In the genomic region with DNA sequence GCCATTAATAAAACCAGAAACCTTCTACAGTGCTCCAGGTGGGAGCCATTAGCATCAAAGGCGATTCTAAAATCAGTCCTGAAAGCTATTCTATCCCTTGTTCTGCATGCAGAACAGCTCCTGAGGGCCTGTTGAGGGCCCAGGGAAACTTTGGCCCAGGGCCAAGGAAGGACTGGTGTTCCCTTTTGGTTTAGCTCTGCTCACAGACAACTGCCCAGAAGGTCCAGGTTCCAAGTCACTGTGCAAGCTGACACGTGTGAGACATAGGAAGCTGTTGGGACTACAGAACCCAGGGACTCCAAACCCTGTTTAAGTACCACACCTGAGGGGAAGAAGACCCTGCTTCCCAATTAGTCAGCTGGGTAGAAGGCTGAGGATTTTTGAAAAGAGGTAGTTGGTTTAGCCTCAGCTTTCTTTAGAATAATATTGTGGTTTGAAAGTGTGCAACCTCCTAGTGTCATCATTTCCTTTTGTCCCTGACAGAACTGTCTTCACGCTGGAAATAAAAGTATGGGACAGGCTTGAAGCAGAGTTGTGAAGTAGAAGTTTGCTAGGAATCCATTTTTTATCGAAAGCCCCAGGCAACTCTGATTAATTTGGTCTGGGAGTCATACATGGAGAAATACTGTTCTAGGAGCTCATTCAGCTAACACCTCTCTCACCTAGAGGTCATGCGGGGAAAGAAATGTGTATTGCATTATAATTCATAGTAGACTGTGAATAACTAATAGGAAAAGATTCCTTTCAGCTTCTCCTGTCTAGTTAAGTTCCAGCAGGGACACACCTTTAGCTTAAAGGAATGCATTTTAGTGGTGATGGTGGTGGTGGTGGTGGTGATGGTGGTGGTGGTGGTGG, we compare ENCODE assay signal across 13 cellular contexts. TPM values are rescaled to one million over a fixed set of nuclear protein-coding genes. Genes with fewer than 3 reads are reported as not detected.
DNase-seq lines count a peak whose midpoint lies in the region; TF ChIP-seq lines count a peak whose summit lies in the region.
"Had no signal": no experiment of that assay in that cellular context is flagged by ENCODE, and none has a peak within 500 bp of the region (broad histone marks: within the 10 kb centered on the region; RNA-seq: fewer than 3 reads in every experiment).

No MANE protein-coding gene starts in this region.

- TF ChIP-seq CTCF in NB4 (IDR thresholded peaks at IDR 0.05; ENCODE audit: low read depth, low read length) (no peak), esophagus squamous epithelium (IDR thresholded peaks at IDR 0.05) (no peak)

- H3K18ac ChIP-seq in trophoblast cell (ENCODE audit: low read length): no peak overlapping the region

- H3K27me3 ChIP-seq in trophoblast cell (ENCODE audit: insufficient read depth, low read length): no peaks in the 10 kb centered on the region
- H3K27me3 ChIP-seq in esophagus squamous epithelium: peaks cover 0 to 21% (median 0%) of the 10 kb centered on the region in 4 donors

- no peaks in the 10 kb centered on the region for H3K9me3 Mint-ChIP-seq in T-helper 1 cell treated with Interleukin-12 subunit alpha and Interleukin-12 subunit beta and Interleukin-4 antibody, amounts not matched to agents 30 μg/mL and 1 μg/mL, for 36 hours
- H3K9me3 Mint-ChIP-seq in activated T-helper 1 cell treated with anti-CD3 and anti-CD28 coated beads, Interleukin-12 subunit alpha, Interleukin-12 subunit beta, Interleukin-2, Interleukin-4 antibody, amounts not matched to agents 30 ng/mL and 10 ng/mL and 1 ng/mL, durations not matched to agents 14 hours and 24 hours and 36 hours: peaks cover 2% of the 10 kb centered on the region

- no peaks in the 10 kb centered on the region for H3K36me3 ChIP-seq in trophoblast cell (ENCODE audit: control insufficient read depth in 1 of 2, insufficient read depth in 2 of 2, low read length in 2 of 2)
- no peaks in the 10 kb centered on the region for H3K36me3 ChIP-seq in esophagus squamous epithelium
- H3K36me3 ChIP-seq: gastroesophageal sphincter, prostate gland had no signal

- no peak overlapping the region for H3K23ac ChIP-seq in trophoblast cell (ENCODE audit: low read length)

- no peak overlapping the region for H2BK5ac ChIP-seq in trophoblast cell (ENCODE audit: low read depth, low read length, poor library complexity)

- no peak overlapping the region for H2AFZ ChIP-seq in trophoblast cell (ENCODE audit: insufficient read depth, low read length, poor library complexity)

- no peaks in the 10 kb centered on the region for H3K4me1 ChIP-seq in trophoblast cell (ENCODE audit: control insufficient read depth in 1 of 2, insufficient read depth in 2 of 2, low read length in 2 of 2)
- no peaks in the 10 kb centered on the region for H3K4me1 ChIP-seq in esophagus squamous epithelium
- H3K4me1 ChIP-seq: gastroesophageal sphincter, prostate gland had no signal

- H2AK5ac ChIP-seq in trophoblast cell (ENCODE audit: low read length): no peak overlapping the region

- H3K4me3 ChIP-seq in NB4 (ENCODE audit: low read depth, low read length): peak overlapping the region; percentile 16
- H3K4me3 ChIP-seq in trophoblast cell (ENCODE audit: low read depth, low read length): no peak overlapping the region
- H3K4me3 ChIP-seq in esophagus squamous epithelium: no peak overlapping the region
- H3K4me3 ChIP-seq: gastroesophageal sphincter, prostate gland had no signal

- no CpG with 5 or more reads among the region's 5 CpGs for WGBS in trophoblast cell (ENCODE audit: extremely low coverage, insufficient coverage, insufficient read length)
- 69 to 76% methylated on average over 5 of the region's 5 CpGs for WGBS in esophagus squamous epithelium, 2 donors

- H4K12ac ChIP-seq in trophoblast cell (ENCODE audit: low read depth, low read length): no peak overlapping the region

- no peak overlapping the region for H3K4me2 ChIP-seq in trophoblast cell (ENCODE audit: low read length)

- DNase-seq in T-helper 1 cell: no peak
- peak; percentile 86 for DNase-seq in NB4 (ENCODE audit: low read depth)
- DNase-seq in activated T-helper 1 cell treated with anti-CD3 and anti-CD28 coated beads, Interleukin-12 subunit alpha, Interleukin-12 subunit beta, Interleukin-2, Interleukin-4 antibody, amounts not matched to agents 30 ng/mL and 10 ng/mL and 1 ng/mL, durations not matched to agents 14 hours and 24 hours and 36 hours (ENCODE audit: low spot score): no peak
- peak; percentile 82 to 92 for DNase-seq in trophoblast cell
- DNase-seq in stimulated activated CD4-positive, alpha-beta T cell treated with anti-CD3 and anti-CD28 coated beads, Interleukin-12 subunit alpha, Interleukin-12 subunit beta, amount 100 ng/mL, for 4 hours: no peak
- no peak for DNase-seq in globus pallidus (ENCODE audit: low spot score)
- no peak for DNase-seq in esophagus squamous epithelium (lab: John Stamatoyannopoulos, UW)
- DNase-seq: DMS79, NCI-H1048, NCI-H226 had no signal

- peaks cover 48% of the 10 kb centered on the region for H3K4me1 Mint-ChIP-seq in T-helper 1 cell treated with Interleukin-12 subunit alpha and Interleukin-12 subunit beta and Interleukin-4 antibody, amounts not matched to agents 30 μg/mL and 1 μg/mL, for 36 hours (ENCODE audit: low read depth)
- H3K4me1 Mint-ChIP-seq in activated T-helper 1 cell treated with anti-CD3 and anti-CD28 coated beads, Interleukin-12 subunit alpha, Interleukin-12 subunit beta, Interleukin-2, Interleukin-4 antibody, amounts not matched to agents 30 ng/mL and 10 ng/mL and 1 ng/mL, durations not matched to agents 14 hours and 24 hours and 36 hours (ENCODE audit: low read depth): peaks cover 54% of the 10 kb centered on the region

- H3K9me3 ChIP-seq in trophoblast cell (ENCODE audit: insufficient read depth, low read depth, low read length) (no peaks in the 10 kb centered on the region), esophagus squamous epithelium (no peaks in the 10 kb centered on the region)
- H3K9me3 ChIP-seq: gastroesophageal sphincter, prostate gland had no signal

- H3K14ac ChIP-seq in trophoblast cell (ENCODE audit: low read length): no peak overlapping the region

- H3K79me1 ChIP-seq in trophoblast cell (ENCODE audit: low read length): no peaks in the 10 kb centered on the region

- H3K4ac ChIP-seq in trophoblast cell (ENCODE audit: low read depth, low read length): no peak overlapping the region

- no peaks in the 10 kb centered on the region for H3K27me3 Mint-ChIP-seq in T-helper 1 cell treated with Interleukin-12 subunit alpha and Interleukin-12 subunit beta and Interleukin-4 antibody, amounts not matched to agents 30 μg/mL and 1 μg/mL, for 36 hours (ENCODE audit: low read depth)
- no peaks in the 10 kb centered on the region for H3K27me3 Mint-ChIP-seq in activated T-helper 1 cell treated with anti-CD3 and anti-CD28 coated beads, Interleukin-12 subunit alpha, Interleukin-12 subunit beta, Interleukin-2, Interleukin-4 antibody, amounts not matched to agents 30 ng/mL and 10 ng/mL and 1 ng/mL, durations not matched to agents 14 hours and 24 hours and 36 hours (ENCODE audit: insufficient read depth)

- H3K4me3 Mint-ChIP-seq in T-helper 1 cell treated with Interleukin-12 subunit alpha and Interleukin-12 subunit beta and Interleukin-4 antibody, amounts not matched to agents 30 μg/mL and 1 μg/mL, for 36 hours: peak overlapping the region; percentile 56
- H3K4me3 Mint-ChIP-seq in activated T-helper 1 cell treated with anti-CD3 and anti-CD28 coated beads, Interleukin-12 subunit alpha, Interleukin-12 subunit beta, Interleukin-2, Interleukin-4 antibody, amounts not matched to agents 30 ng/mL and 10 ng/mL and 1 ng/mL, durations not matched to agents 14 hours and 24 hours and 36 hours: peak overlapping the region; percentile 15

- H3K27ac Mint-ChIP-seq in T-helper 1 cell treated with Interleukin-12 subunit alpha and Interleukin-12 subunit beta and Interleukin-4 antibody, amounts not matched to agents 30 μg/mL and 1 μg/mL, for 36 hours: peak overlapping the region; percentile 67
- H3K27ac Mint-ChIP-seq in activated T-helper 1 cell treated with anti-CD3 and anti-CD28 coated beads, Interleukin-12 subunit alpha, Interleukin-12 subunit beta, Interleukin-2, Interleukin-4 antibody, amounts not matched to agents 30 ng/mL and 10 ng/mL and 1 ng/mL, durations not matched to agents 14 hours and 24 hours and 36 hours: peak overlapping the region; percentile 20

- H4K91ac ChIP-seq in trophoblast cell (ENCODE audit: low read depth, low read length): no peak overlapping the region

- H2BK12ac ChIP-seq in trophoblast cell (ENCODE audit: low read length): no peak overlapping the region

- TF ChIP-seq POLR2A in NB4 (IDR thresholded peaks at IDR 0.05; ENCODE audit: extremely low read depth, insufficient read length) (no peak), esophagus squamous epithelium (IDR thresholded peaks at IDR 0.05) (no peak)

- H3K79me2 ChIP-seq in trophoblast cell (ENCODE audit: control insufficient read depth, insufficient read depth, low read length, poor library complexity): no peaks in the 10 kb centered on the region

- H3K36me3 Mint-ChIP-seq in T-helper 1 cell treated with Interleukin-12 subunit alpha and Interleukin-12 subunit beta and Interleukin-4 antibody, amounts not matched to agents 30 μg/mL and 1 μg/mL, for 36 hours (ENCODE audit: low read depth): peaks cover 21% of the 10 kb centered on the region
- peaks cover 9% of the 10 kb centered on the region for H3K36me3 Mint-ChIP-seq in activated T-helper 1 cell treated with anti-CD3 and anti-CD28 coated beads, Interleukin-12 subunit alpha, Interleukin-12 subunit beta, Interleukin-2, Interleukin-4 antibody, amounts not matched to agents 30 ng/mL and 10 ng/mL and 1 ng/mL, durations not matched to agents 14 hours and 24 hours and 36 hours (ENCODE audit: low read depth)

- intact Hi-C loops in activated T-helper 1 cell treated with anti-CD3 and anti-CD28 coated beads, Interleukin-12 subunit alpha, Interleukin-12 subunit beta, Interleukin-2, Interleukin-4 antibody, amounts not matched to agents 30 ng/mL and 10 ng/mL and 1 ng/mL, durations not matched to agents 14 hours and 24 hours and 36 hours (cut with micrococcal nuclease): loop anchor here (2.0 kb wide), 2 partner anchors 13 to 15 kb away; no protein-coding TSS in a partner anchor
- intact Hi-C loops in esophagus squamous epithelium (cut with DNase I): no loop called here

- H3K27ac ChIP-seq in trophoblast cell (ENCODE audit: low read depth, low read length): no peak overlapping the region
- no peak overlapping the region for H3K27ac ChIP-seq in esophagus squamous epithelium
- H3K27ac ChIP-seq: gastroesophageal sphincter, prostate gland had no signal

- no peak overlapping the region for H4K8ac ChIP-seq in trophoblast cell (ENCODE audit: low read depth, low read length)

- no peak overlapping the region for H2BK120ac ChIP-seq in trophoblast cell (ENCODE audit: insufficient read depth, low read length, poor library complexity)

- no peak overlapping the region for H3K9ac ChIP-seq in trophoblast cell (ENCODE audit: low read length)

RNA-seq across cellular contexts. Expression of a gene that starts 19.9 kb away (rescaled TPM):
- 3.9 and 4.8 TPM in 2 replicates for total RNA-seq in activated T-helper 1 cell treated with anti-CD3 and anti-CD28 coated beads, Interleukin-12 subunit alpha, Interleukin-12 subunit beta, Interleukin-2, Interleukin-4 antibody, amounts not matched to agents 30 ng/mL and 10 ng/mL and 1 ng/mL, durations not matched to agents 14 hours and 24 hours and 36 hours
- polyA plus RNA-seq in trophoblast cell (2013): not detected in 2 replicates
- 10 to 100 TPM in 1 of 4 donors, 1 to 10 TPM in 2, under 1 TPM in 1; 0.45 to 10.9 (median 5.8) TPM for total RNA-seq in esophagus squamous epithelium

Comparison
In these comparisons a context has a peak if more than half of its experiments do, and no peak if none do; other contexts are left out.
1. DNase-seq: peak in NB4 (single experiment) and trophoblast cell (2 of 2); none in T-helper 1 cell (0 of 5), activated T-helper 1 cell treated with anti-CD3 and anti-CD28 coated beads, Interleukin-12 subunit alpha, Interleukin-12 subunit beta, Interleukin-2, Interleukin-4 antibody, amounts not matched to agents 30 ng/mL and 10 ng/mL and 1 ng/mL, durations not matched to agents 14 hours and 24 hours and 36 hours (single experiment), stimulated activated CD4-positive, alpha-beta T cell treated with anti-CD3 and anti-CD28 coated beads, Interleukin-12 subunit alpha, Interleukin-12 subunit beta, amount 100 ng/mL, for 4 hours (single experiment), globus pallidus (single experiment) and esophagus squamous epithelium (single experiment).